Comparison of ENCODE assay signal across 19 cellular contexts in the genomic region with DNA sequence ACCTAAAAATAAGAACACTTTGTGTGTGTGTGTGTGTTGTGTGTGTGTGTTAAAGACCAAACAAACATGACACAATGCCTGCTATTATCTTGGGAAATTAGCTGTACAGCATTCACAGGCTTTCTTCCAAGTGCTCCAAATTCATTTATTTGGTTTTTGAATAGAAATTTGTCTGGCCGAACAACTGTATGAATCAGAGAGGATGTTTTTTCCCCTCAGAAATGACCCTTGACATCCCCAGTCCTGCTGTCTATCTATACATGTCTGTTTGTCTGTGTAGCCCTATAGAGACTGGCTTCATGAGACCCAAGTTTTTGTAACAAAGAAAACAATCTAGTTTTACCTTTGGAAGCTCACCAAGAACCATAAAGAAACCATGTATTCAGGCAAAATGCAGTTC.
DNase-seq lines count a peak whose midpoint lies in the region; ATAC-seq, FAIRE-seq and TF ChIP-seq lines count a peak whose summit lies in the region.
"Had no signal": no experiment of that assay in that cellular context is flagged by ENCODE, and none has a peak within 500 bp of the region (broad histone marks: within the 10 kb centered on the region; RNA-seq: fewer than 3 reads in every experiment).

No MANE protein-coding gene starts in this region.

- H2AFZ ChIP-seq in endothelial cell of umbilical vein (ENCODE audit: low read depth, low read length) = no peak overlapping the region
- H2AFZ ChIP-seq: GM23338 had no signal

- no peak overlapping the region for H3K27ac Mint-ChIP-seq in activated CD8-positive, alpha-beta memory T cell treated with anti-CD3 and anti-CD28 coated beads, Interleukin-2, amount 10 ng/mL, durations not matched to agents 7 days and 5 days
- H3K27ac Mint-ChIP-seq: CD14-positive monocyte; CD4-positive, alpha-beta memory T cell; GM23338 had no signal

- ATAC-seq in HG03571 (IDR thresholded peaks at IDR 0.05; ENCODE audit: unreplicated experiment) = no peak
- ATAC-seq in activated CD8-positive, alpha-beta memory T cell treated with anti-CD3 and anti-CD28 coated beads, Interleukin-2, amount 10 ng/mL, durations not matched to agents 7 days and 5 days = no peak
- ATAC-seq: A549, GM23338 had no signal

- no peaks in the 10 kb centered on the region for H3K27me3 ChIP-seq in endothelial cell of umbilical vein (ENCODE audit: control insufficient read depth in 2 of 2, insufficient read depth in 2 of 2, low read length in 2 of 2)
- H3K27me3 ChIP-seq: BLaER1 had no signal

- no peak overlapping the region for H3K4me3 ChIP-seq in endothelial cell of umbilical vein (replicated peaks in 1 of 3; ENCODE audit: insufficient read depth in 1 of 3, low read depth in 1 of 3, low read length in 3 of 3)
- H3K4me3 ChIP-seq: A549, BLaER1, GM23338 had no signal

- no peaks in the 10 kb centered on the region for H3K79me2 ChIP-seq in endothelial cell of umbilical vein (ENCODE audit: control insufficient read depth, insufficient read depth, low read length)

- dilution Hi-C loops in endothelial cell of umbilical vein (cut with MboI; ENCODE audit: extremely low pct_ligation_motif_present, low sequenced_read_pairs) = no loop called here

- CTCF ChIA-PET in endothelial cell of umbilical vein (lab: Charles Lee) = no interaction called here
- CTCF ChIA-PET in activated CD8-positive, alpha-beta memory T cell treated with anti-CD3 and anti-CD28 coated beads, Interleukin-2, amount 10 ng/mL, durations not matched to agents 7 days and 5 days (lab: Charles Lee) = no interaction called here

- no peaks in the 10 kb centered on the region for H3K9me3 ChIP-seq in endothelial cell of umbilical vein (replicated peaks; ENCODE audit: control insufficient read depth, insufficient read depth, low read length)
- H3K9me3 ChIP-seq: A549, BLaER1 had no signal

- H3K36me3 Mint-ChIP-seq in activated CD8-positive, alpha-beta memory T cell treated with anti-CD3 and anti-CD28 coated beads, Interleukin-2, amount 10 ng/mL, durations not matched to agents 7 days and 5 days = no peaks in the 10 kb centered on the region
- H3K36me3 Mint-ChIP-seq: CD14-positive monocyte; CD4-positive, alpha-beta memory T cell had no signal

- DNase-seq in COR-L47 (lab: John Stamatoyannopoulos, UW) (peak; percentile 37), NCI-H2081 (lab: John Stamatoyannopoulos, UW) (peak; percentile 39 to 81), NCI-H748 treated with DMSO at 0.1 percent for 48 hours (lab: John Stamatoyannopoulos, UW) (peak; percentile 28), endothelial cell of umbilical vein (ENCODE audit: low read depth, low spot score) (peak; percentile 2)
- DNase-seq in activated CD8-positive, alpha-beta memory T cell treated with anti-CD3 and anti-CD28 coated beads, Interleukin-2, amount 10 ng/mL, durations not matched to agents 7 days and 5 days = no peak
- no peak for DNase-seq in stimulated activated CD4-positive, alpha-beta T cell treated with anti-CD3 and anti-CD28 coated beads, Interleukin-4, amount 100 ng/mL, for 24 hours
- DNase-seq: CD4-positive, alpha-beta memory T cell; GDM1; HCEC 1CT had no signal

- POLR2A ChIA-PET in endothelial cell of umbilical vein (lab: Charles Lee) = no interaction called here

- H3K9me1 ChIP-seq in endothelial cell of umbilical vein (replicated peaks; ENCODE audit: control insufficient read depth, extremely low read depth, insufficient read depth, low read length) = no peaks in the 10 kb centered on the region

- no peaks in the 10 kb centered on the region for H4K20me1 ChIP-seq in endothelial cell of umbilical vein (replicated peaks; ENCODE audit: control insufficient read depth, extremely low read depth, insufficient read depth, low read length)
- H4K20me1 ChIP-seq: BLaER1 had no signal

- no peak for TF ChIP-seq POLR2A in endothelial cell of umbilical vein (IDR thresholded peaks at IDR 0.05; ENCODE audit: low read depth, low read length)

- H3K4me1 Mint-ChIP-seq in activated CD8-positive, alpha-beta memory T cell treated with anti-CD3 and anti-CD28 coated beads, Interleukin-2, amount 10 ng/mL, durations not matched to agents 7 days and 5 days = no peaks in the 10 kb centered on the region
- H3K4me1 Mint-ChIP-seq: CD14-positive monocyte; CD4-positive, alpha-beta memory T cell had no signal

- H3K27ac ChIP-seq in endothelial cell of umbilical vein (ENCODE audit: insufficient read depth, low read depth, low read length) = no peak overlapping the region
- H3K27ac ChIP-seq: A549, BLaER1, HL-60 had no signal

- no peak overlapping the region for H3K9ac ChIP-seq in endothelial cell of umbilical vein (replicated peaks; ENCODE audit: extremely low read depth, insufficient read depth, low read length)
- H3K9ac ChIP-seq: BLaER1 had no signal

- no peaks in the 10 kb centered on the region for H3K27me3 Mint-ChIP-seq in activated CD8-positive, alpha-beta memory T cell treated with anti-CD3 and anti-CD28 coated beads, Interleukin-2, amount 10 ng/mL, durations not matched to agents 7 days and 5 days
- H3K27me3 Mint-ChIP-seq: CD4-positive, alpha-beta memory T cell had no signal

- intact Hi-C loops in endothelial cell of umbilical vein (cut with micrococcal nuclease) = no loop called here

- H3K36me3 ChIP-seq in endothelial cell of umbilical vein (ENCODE audit: control insufficient read depth in 2 of 2, extremely low read depth in 1 of 2, insufficient read depth in 2 of 2, low read length in 2 of 2) = no peaks in the 10 kb centered on the region
- H3K36me3 ChIP-seq: BLaER1 had no signal

- TF ChIP-seq CTCF in endothelial cell of umbilical vein (IDR thresholded peaks at IDR 0.05; ENCODE audit: extremely low read depth in 1 of 2, insufficient read depth in 1 of 2, low read depth in 1 of 2, low read length in 2 of 2) = no peak

- peaks cover 2% of the 10 kb centered on the region for H3K9me3 Mint-ChIP-seq in activated CD8-positive, alpha-beta memory T cell treated with anti-CD3 and anti-CD28 coated beads, Interleukin-2, amount 10 ng/mL, durations not matched to agents 7 days and 5 days (ENCODE audit: low read depth)
- H3K9me3 Mint-ChIP-seq: GM23338 had no signal

- no peaks in the 10 kb centered on the region for H3K4me1 ChIP-seq in endothelial cell of umbilical vein (ENCODE audit: control insufficient read depth, extremely low read depth, insufficient read depth, low read length)
- H3K4me1 ChIP-seq: BLaER1 had no signal

- no peak for FAIRE-seq in endothelial cell of umbilical vein (lab: Jason Lieb, UNC)
- FAIRE-seq: A549, D721Med, GM12892, GM18507, H54 had no signal

- no peak overlapping the region for H3K4me2 ChIP-seq in endothelial cell of umbilical vein (ENCODE audit: insufficient read depth, low read length)
- H3K4me2 ChIP-seq: A549, BLaER1, GM23338 had no signal

- no peak overlapping the region for H3K4me3 Mint-ChIP-seq in activated CD8-positive, alpha-beta memory T cell treated with anti-CD3 and anti-CD28 coated beads, Interleukin-2, amount 10 ng/mL, durations not matched to agents 7 days and 5 days
- H3K4me3 Mint-ChIP-seq: CD14-positive monocyte; CD4-positive, alpha-beta memory T cell; GM23338 had no signal

- BruUV-seq in endothelial cell of umbilical vein (replicated peaks; lab: Mats Ljungman, UMichigan) = no TSS peak

TF ChIP-seq in endothelial cell of umbilical vein, 7 proteins besides CTCF, POLR2A, EP300 and RAD21:
- no peak for TF ChIP-seq FOS (IDR thresholded peaks at IDR 0.05; ENCODE audit: borderline replicate concordance, insufficient read depth, low read length)
- no peak for TF ChIP-seq JUN (IDR thresholded peaks at IDR 0.05; ENCODE audit: borderline replicate concordance, insufficient read depth, insufficient read length, low read depth)
- no peak for TF ChIP-seq GATA2 (IDR thresholded peaks at IDR 0.05; ENCODE audit: insufficient read depth, insufficient read length, low read depth, low read length)
- no peak for TF ChIP-seq EZH2 (IDR thresholded peaks at IDR 0.05; ENCODE audit: borderline replicate concordance, low read depth, low read length, severe bottlenecking)
- TF ChIP-seq, protein P1, sequence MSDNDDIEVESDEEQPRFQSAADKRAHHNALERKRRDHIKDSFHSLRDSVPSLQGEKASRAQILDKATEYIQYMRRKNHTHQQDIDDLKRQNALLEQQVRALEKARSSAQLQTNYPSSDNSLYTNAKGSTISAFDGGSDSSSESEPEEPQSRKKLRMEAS (IDR thresholded peaks at IDR 0.05; ENCODE audit: insufficient read depth, insufficient read length) = no peak
- TF ChIP-seq MYC (IDR thresholded peaks at IDR 0.05; ENCODE audit: low read depth, low read length) = no peak
- TF ChIP-seq POLR2AphosphoS5 (IDR thresholded peaks at IDR 0.05; ENCODE audit: insufficient read depth, low read depth, low read length) = no peak

Comparison
In these comparisons a context has a peak if more than half of its experiments do, and no peak if none do; other contexts are left out.
1. DNase-seq: peak in COR-L47 (single experiment), NCI-H2081 (2 of 2), NCI-H748 treated with DMSO at 0.1 percent for 48 hours (single experiment) and endothelial cell of umbilical vein (single experiment); none in activated CD8-positive, alpha-beta memory T cell treated with anti-CD3 and anti-CD28 coated beads, Interleukin-2, amount 10 ng/mL, durations not matched to agents 7 days and 5 days (single experiment) and stimulated activated CD4-positive, alpha-beta T cell treated with anti-CD3 and anti-CD28 coated beads, Interleukin-4, amount 100 ng/mL, for 24 hours (single experiment).